In the genomic region with DNA sequence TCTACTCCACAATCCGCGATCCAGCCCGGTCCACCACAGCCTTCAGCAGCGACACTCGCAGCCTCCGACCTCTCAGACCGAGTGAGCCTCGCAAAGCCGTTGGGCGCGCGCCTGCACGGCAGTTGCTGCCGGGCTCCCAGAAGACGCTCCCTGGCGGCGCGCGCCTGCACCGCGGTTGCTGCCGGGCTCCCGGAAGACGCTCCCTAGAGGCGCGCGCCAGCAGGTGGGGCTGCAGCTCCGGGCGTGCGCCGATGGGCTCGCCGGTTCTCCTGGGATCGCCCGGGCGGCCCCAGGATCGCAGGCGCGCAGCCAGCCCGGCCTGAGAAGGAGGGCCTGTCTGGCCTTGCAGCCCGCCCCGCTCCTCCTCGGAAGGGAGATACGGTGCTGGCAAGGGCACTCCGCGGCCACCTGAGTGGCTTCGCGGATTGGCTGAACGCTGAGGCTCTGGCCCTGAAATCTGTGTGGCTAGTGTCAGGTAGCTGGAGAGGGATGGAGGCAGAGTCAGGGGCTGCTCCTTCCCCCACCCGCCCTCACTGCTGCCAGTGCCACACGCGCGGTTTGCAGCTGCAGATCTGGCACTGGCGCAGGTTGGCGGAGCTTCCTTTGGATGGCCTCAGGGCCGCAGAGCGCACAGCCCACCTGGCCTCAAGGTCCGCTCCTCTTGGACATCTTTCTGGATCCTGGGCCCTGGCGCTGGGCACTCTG, we compare ENCODE assay signal across 8 cellular contexts.
A peak's percentile ranks its signal among the peaks of the same experiment; 100 is the strongest.
DNase-seq lines count a peak whose midpoint lies in the region; ATAC-seq, FAIRE-seq and TF ChIP-seq lines count a peak whose summit lies in the region.
"Not testable (repeated sequence)": the region's sequence is repeated elsewhere in the genome, so short reads cannot be mapped to it uniquely, and the experiment has no call there.

No MANE protein-coding gene starts in this region.

- not testable (repeated sequence) for H2BK120ac ChIP-seq in H1 (replicated peaks; ENCODE audit: low read depth, low read length)

- H4K20me1 ChIP-seq in Loucy (ENCODE audit: insufficient read depth, low read length, poor library complexity, severe bottlenecking); H1 (replicated peaks in 1 of 2; ENCODE audit: control insufficient read depth in 1 of 2, insufficient read depth in 2 of 2, low read length in 2 of 2); HepG2 (ENCODE audit: insufficient read depth, low read length): not testable (repeated sequence)

- H3F3A ChIP-seq in Loucy (ENCODE audit: low read depth) = not testable (repeated sequence)

- not testable (repeated sequence) for H3K18ac ChIP-seq in H1 (ENCODE audit: extremely low read depth, low read length)

- H3K14ac ChIP-seq in H1 (ENCODE audit: insufficient read length) = not testable (repeated sequence)

- not testable (repeated sequence) for H3K9me2 ChIP-seq in Loucy (replicated peaks; ENCODE audit: low read depth, low read length)

- TF ChIP-seq CTCF in Loucy (conservative IDR thresholded peaks at IDR 0.05; ENCODE audit: low read length) = not testable (repeated sequence)
- TF ChIP-seq CTCF in H1 (IDR thresholded peaks at IDR 0.05; ENCODE audit: control extremely low read depth in 1 of 3, insufficient read depth in 1 of 3, low read depth in 1 of 3, low read length in 3 of 3) (peak; percentile 16 to 63 (median 44)), HepG2 (CRISPR knock-in tag; IDR thresholded peaks at IDR 0.05) (peak; percentile 60)

- not testable (repeated sequence) for H3K4ac ChIP-seq in H1 (replicated peaks; ENCODE audit: insufficient read length, low read depth, low read length)

- not testable (repeated sequence) for TF ChIP-seq POLR2A in H1 (IDR thresholded peaks at IDR 0.05; ENCODE audit: control extremely low read depth in 1 of 2, low read depth in 2 of 2, low read length in 2 of 2); HepG2 (IDR thresholded peaks at IDR 0.05; ENCODE audit: insufficient read depth in 1 of 2, low read depth in 2 of 2, low read length in 2 of 2)

- CTCF ChIA-PET in H1 (lab: Charles Lee; ENCODE audit: partially characterized antibody); HepG2 (lab: Yijun Ruan, JAX; ENCODE audit: low intra/inter-chr PET ratio, low total read pairs): not testable (repeated sequence)

- H3K4me3 ChIP-seq in Loucy (ENCODE audit: low read length, poor library complexity, severe bottlenecking) (peak overlapping the region; percentile 35), H1 (ENCODE audit: extremely low read depth in 1 of 4, insufficient read depth in 2 of 4, low read depth in 3 of 4, low read length in 4 of 4) (peak overlapping the region in 2 of 4 experiments; percentile 13 to 42; a peak in 2 of 8 replicates), HepG2 (replicated peaks in 1 of 3; ENCODE audit: insufficient read depth in 1 of 3, low read depth in 2 of 3, low read length in 3 of 3) (peak overlapping the region in 2 of 3 experiments; percentile 28 to 48; a peak in 2 of 6 replicates)

- FAIRE-seq in H1 (lab: Jason Lieb, UNC); HepG2 (lab: Jason Lieb, UNC): not testable (repeated sequence)

- H2AK5ac ChIP-seq in H1 (ENCODE audit: low read depth, low read length) = not testable (repeated sequence)

- not testable (repeated sequence) for H4K5ac ChIP-seq in H1 (ENCODE audit: insufficient read length, low read depth, low read length)

- not testable (repeated sequence) for H3K27ac ChIP-seq in H1 (ENCODE audit: low read depth, low read length); HepG2 (ENCODE audit: extremely low read length, insufficient read depth, low read length)

- not testable (repeated sequence) for H2BK5ac ChIP-seq in H1 (ENCODE audit: low read depth, low read length)

- H3K23ac ChIP-seq in H1 (ENCODE audit: insufficient read length) = not testable (repeated sequence)

- TF ChIP-seq EP300 in H1 (IDR thresholded peaks at IDR 0.05; ENCODE audit: borderline replicate concordance in 1 of 2, low read depth in 2 of 2, low read length in 2 of 2); HepG2 (IDR thresholded peaks at IDR 0.05; ENCODE audit: low read depth in 2 of 2, low read length in 2 of 2); HepG2 (CRISPR knock-in tag; IDR thresholded peaks at IDR 0.05; ENCODE audit: borderline replicate concordance): not testable (repeated sequence)

- ATAC-seq in GM19025 (IDR thresholded peaks at IDR 0.05; ENCODE audit: low read depth, unreplicated experiment) (peak; percentile 100), HG02852 (IDR thresholded peaks at IDR 0.05; ENCODE audit: unreplicated experiment) (peak; percentile 100), HepG2 (peak; percentile 100)

- H3K9ac ChIP-seq in Loucy (ENCODE audit: low read depth, low read length, poor library complexity, severe bottlenecking); H1 (replicated peaks in 1 of 4; ENCODE audit: extremely low read depth in 1 of 4, low read depth in 3 of 4, low read length in 3 of 4); HepG2 (ENCODE audit: insufficient read depth, low read depth, low read length): not testable (repeated sequence)

- not testable (repeated sequence) for H4K91ac ChIP-seq in H1 (replicated peaks; ENCODE audit: insufficient read length, low read length)

- POLR2A ChIA-PET in H1 (lab: Charles Lee; ENCODE audit: partially characterized antibody); HepG2 (lab: Yijun Ruan, JAX): not testable (repeated sequence)

- not testable (repeated sequence) for H3K4me2 ChIP-seq in Loucy (ENCODE audit: low read depth, low read length, poor library complexity, severe bottlenecking)
- H3K4me2 ChIP-seq in H1 (ENCODE audit: insufficient read depth in 1 of 2, low read depth in 2 of 2, low read length in 2 of 2) (peak overlapping the region in 1 of 2 experiments; percentile 60; a peak in 3 of 4 replicates), HepG2 (ENCODE audit: low read depth, low read length) (peak overlapping the region; percentile 51)

- H3K36me3 ChIP-seq in Loucy (ENCODE audit: insufficient read depth, low read length); H1 (ENCODE audit: control insufficient read depth in 2 of 4, insufficient read depth in 4 of 4, low read length in 3 of 4); HepG2 (replicated peaks in 1 of 2; ENCODE audit: control insufficient read depth in 1 of 2, insufficient read depth in 2 of 2, low read length in 2 of 2): not testable (repeated sequence)

- not testable (repeated sequence) for H2BK12ac ChIP-seq in H1 (ENCODE audit: low read depth, low read length)

- H3K79me1 ChIP-seq in H1 (ENCODE audit: low read depth, low read length) = not testable (repeated sequence)

- BruUV-seq in HepG2 (replicated peaks; lab: Mats Ljungman, UMichigan) = not testable (repeated sequence)

- not testable (repeated sequence) for H2BK20ac ChIP-seq in H1 (ENCODE audit: low read length)

- H4K8ac ChIP-seq in H1 (ENCODE audit: extremely low read depth, insufficient read depth, low read length) = not testable (repeated sequence)

- TF ChIP-seq RAD21 in H1 (IDR thresholded peaks at IDR 0.05 in 1 of 2, conservative IDR thresholded peaks at IDR 0.05 in 1 of 2; ENCODE audit: low read depth in 2 of 2, low read length in 2 of 2) (peak; percentile 44 to 51; a peak in 3 of 4 replicates), HepG2 (CRISPR knock-in tag; IDR thresholded peaks at IDR 0.05) (peak; percentile 31; the same call in 1 of the 2 replicates)

- in situ Hi-C loops in HepG2 (cut with HindIII; ENCODE audit: extremely low pct_ligation_motif_present, low pct_unique_long_range_greater_than_20kb) = not testable (repeated sequence)

- not testable (repeated sequence) for H3K79me2 ChIP-seq in Loucy (ENCODE audit: insufficient read depth, low read length); H1 (ENCODE audit: control insufficient read depth in 1 of 2, insufficient read depth in 2 of 2, low read length in 2 of 2); HepG2 (ENCODE audit: insufficient read depth, low read length)

- not testable (repeated sequence) for H3K27me3 ChIP-seq in Loucy (ENCODE audit: insufficient read depth, low read length, poor library complexity, severe bottlenecking); H1 (replicated peaks in 1 of 4; ENCODE audit: control insufficient read depth in 3 of 4, extremely low read depth in 1 of 4, insufficient read depth in 3 of 4, low read length in 3 of 4); HepG2 (ENCODE audit: control insufficient read depth in 1 of 2, insufficient read depth in 2 of 2, low read length in 2 of 2)

- H2AFZ ChIP-seq in Loucy (ENCODE audit: low read length); H1 (ENCODE audit: low read length); HepG2 (ENCODE audit: low read length): not testable (repeated sequence)

- H3K4me1 ChIP-seq in Loucy (ENCODE audit: insufficient read depth, low read length, poor library complexity, severe bottlenecking); H1 (replicated peaks in 1 of 4; ENCODE audit: control insufficient read depth in 3 of 4, insufficient read depth in 4 of 4, low read length in 3 of 4); HepG2 (ENCODE audit: insufficient read depth, low read length): not testable (repeated sequence)

- H3K56ac ChIP-seq in H1 (replicated peaks; ENCODE audit: insufficient read length, low read depth, low read length) = not testable (repeated sequence)

- DNase-seq in Ammon's horn (ENCODE audit: low spot score) = peak; percentile 35
- peak; percentile 16 for DNase-seq in activated T-cell treated with anti-CD3 and anti-CD28 coated beads for 24 hours (ENCODE audit: low read depth)
- peak in 1 of 2 experiments; percentile 75 for DNase-seq in H1 (ENCODE audit: low read depth in 1 of 2, low spot score in 2 of 2)
- DNase-seq in HepG2 (ENCODE audit: low spot score) = peak; percentile 45
- peak; percentile 73 for DNase-seq in stimulated activated CD4-positive, alpha-beta T cell treated with anti-CD3 and anti-CD28 coated beads, Interleukin-15, amount 100 ng/mL, for 24 hours

- H2BK15ac ChIP-seq in H1 (ENCODE audit: low read length) = not testable (repeated sequence)

- H3K9me3 ChIP-seq in Loucy (ENCODE audit: insufficient read depth, low read depth, low read length); H1 (ENCODE audit: insufficient read depth in 2 of 2, low read depth in 1 of 2, low read length in 1 of 2); HepG2 (ENCODE audit: low read length): not testable (repeated sequence)

- 0% methylated on average over 1 of the region's 59 CpGs; no CpG with 5 or more reads in 1 of the 2 experiments for WGBS in H1 (ENCODE audit: extremely low coverage in 1 of 2, insufficient coverage in 1 of 2, insufficient read length in 1 of 2, insufficient replicate concordance in 2 of 2, low coverage in 1 of 2, low lambda C conversion rate in 2 of 2, missing lambda C conversion rate in 1 of 2), 2 experiments
- WGBS in HepG2 (ENCODE audit: low lambda C conversion rate) = 41% methylated on average over 16 of the region's 59 CpGs

- not testable (repeated sequence) for H3K23me2 ChIP-seq in H1 (ENCODE audit: low read depth, low read length)

- intact Hi-C loops in HepG2 (cut with micrococcal nuclease; ENCODE audit: unreplicated experiment) = not testable (repeated sequence)
